In genomic region chr12:57452937-57453509, GRCh38 we compare ENCODE assay signal across 1 cellular context.
TF ChIP-seq lines count a peak whose summit lies in the region.

No MANE protein-coding gene starts in this region.

TF ChIP-seq in HepG2, 621 proteins besides CTCF, POLR2A, EP300 and RAD21 (continued from another document and continues in another):
- TF ChIP-seq ATF6 (CRISPR knock-in tag; conservative IDR thresholded peaks at IDR 0.05) (no peak), RFX1 (IDR thresholded peaks at IDR 0.05) (no peak), ZBTB21 (CRISPR knock-in tag; IDR thresholded peaks at IDR 0.05) (no peak), JDP2 (CRISPR knock-in tag; IDR thresholded peaks at IDR 0.05; ENCODE audit: borderline replicate concordance) (no peak), ZBTB14 (CRISPR knock-in tag; IDR thresholded peaks at IDR 0.05) (no peak), TCF7 (IDR thresholded peaks at IDR 0.05; ENCODE audit: low read depth) (no peak), HOXA9 (CRISPR knock-in tag; IDR thresholded peaks at IDR 0.05; ENCODE audit: borderline replicate concordance) (no peak), MAZ (IDR thresholded peaks at IDR 0.05; ENCODE audit: borderline replicate concordance, low read depth, low read length) (no peak), MAZ (CRISPR knock-in tag; IDR thresholded peaks at IDR 0.05; ENCODE audit: low read depth) (no peak), MIXL1 (CRISPR knock-in tag; IDR thresholded peaks at IDR 0.05) (peak; percentile 55), ZFP1 (CRISPR knock-in tag; IDR thresholded peaks at IDR 0.05) (no peak), SOX5 (CRISPR knock-in tag; IDR thresholded peaks at IDR 0.05; ENCODE audit: borderline replicate concordance) (0 out of 2 replicates have a peak, but pooled peaks have one; percentile 20), SP4 (CRISPR knock-in tag; IDR thresholded peaks at IDR 0.05) (no peak), ZNF24 (IDR thresholded peaks at IDR 0.05) (no peak), KDM4B (CRISPR knock-in tag; IDR thresholded peaks at IDR 0.05) (peak; percentile 71; the same call in 1 of the 2 replicates), ARID2 (CRISPR knock-in tag; IDR thresholded peaks at IDR 0.05; ENCODE audit: borderline replicate concordance) (no peak), ZNF607 (CRISPR knock-in tag; IDR thresholded peaks at IDR 0.05; ENCODE audit: borderline replicate concordance) (no peak), ZNF773 (CRISPR knock-in tag; IDR thresholded peaks at IDR 0.05; ENCODE audit: borderline replicate concordance) (no peak), SNAI1 (CRISPR knock-in tag; IDR thresholded peaks at IDR 0.05; ENCODE audit: borderline replicate concordance) (no peak), SIN3B (IDR thresholded peaks at IDR 0.05; ENCODE audit: low read length) (no peak), ZNF761 (CRISPR knock-in tag; conservative IDR thresholded peaks at IDR 0.05) (no peak), MED13 (CRISPR knock-in tag; IDR thresholded peaks at IDR 0.05) (no peak), ZFP36 (IDR thresholded peaks at IDR 0.05; ENCODE audit: borderline replicate concordance, low read depth, low read length, partially characterized antibody) (no peak), ZBTB42 (CRISPR knock-in tag; IDR thresholded peaks at IDR 0.05) (no peak), ZFP82 (CRISPR knock-in tag; IDR thresholded peaks at IDR 0.05; ENCODE audit: borderline replicate concordance) (no peak), YEATS4 (CRISPR knock-in tag; IDR thresholded peaks at IDR 0.05; ENCODE audit: borderline replicate concordance) (no peak), LBX2 (CRISPR knock-in tag; IDR thresholded peaks at IDR 0.05; ENCODE audit: borderline replicate concordance) (no peak), ZNF484 (CRISPR knock-in tag; IDR thresholded peaks at IDR 0.05; ENCODE audit: borderline replicate concordance, low read depth) (no peak), FOSL1 (CRISPR knock-in tag; IDR thresholded peaks at IDR 0.05; ENCODE audit: borderline replicate concordance) (no peak), BCL6 (CRISPR knock-in tag; IDR thresholded peaks at IDR 0.05) (peak; percentile 42; the same call in 1 of the 2 replicates), ZEB1 (IDR thresholded peaks at IDR 0.05; ENCODE audit: insufficient replicate concordance, low read depth) (no peak), HNF4A (CRISPR knock-in tag; IDR thresholded peaks at IDR 0.05) (no peak), FOXA3 (CRISPR knock-in tag; IDR thresholded peaks at IDR 0.05) (peak; percentile 30; the same call in 1 of the 2 replicates), SRSF1 (optimal IDR thresholded peaks at IDR 0.05; ENCODE audit: low read depth, low read length) (no peak), AKAP8 (CRISPR knock-in tag; IDR thresholded peaks at IDR 0.05) (no peak), ZMAT3 (CRISPR knock-in tag; conservative IDR thresholded peaks at IDR 0.05) (no peak), NRL (CRISPR knock-in tag; IDR thresholded peaks at IDR 0.05; ENCODE audit: borderline replicate concordance) (no peak), CREM (IDR thresholded peaks at IDR 0.05) (no peak), CREM (CRISPR knock-in tag; IDR thresholded peaks at IDR 0.05) (no peak), RBM22 (optimal IDR thresholded peaks at IDR 0.05; ENCODE audit: low read length) (no peak), NONO (IDR thresholded peaks at IDR 0.05) (no peak), NONO (CRISPR knock-in tag; conservative IDR thresholded peaks at IDR 0.05) (0 out of 2 replicates have a peak, but pooled peaks have one; percentile 30), ZNF546 (CRISPR knock-in tag; conservative IDR thresholded peaks at IDR 0.05) (no peak), ZNF766 (CRISPR knock-in tag; IDR thresholded peaks at IDR 0.05; ENCODE audit: borderline replicate concordance) (no peak), ZFAT (CRISPR knock-in tag; conservative IDR thresholded peaks at IDR 0.05) (no peak), ZNF850 (CRISPR knock-in tag; conservative IDR thresholded peaks at IDR 0.05) (no peak), TGIF2 (CRISPR knock-in tag; IDR thresholded peaks at IDR 0.05) (no peak), ZNF124 (CRISPR knock-in tag; IDR thresholded peaks at IDR 0.05) (no peak)
- TF ChIP-seq, protein P1, sequence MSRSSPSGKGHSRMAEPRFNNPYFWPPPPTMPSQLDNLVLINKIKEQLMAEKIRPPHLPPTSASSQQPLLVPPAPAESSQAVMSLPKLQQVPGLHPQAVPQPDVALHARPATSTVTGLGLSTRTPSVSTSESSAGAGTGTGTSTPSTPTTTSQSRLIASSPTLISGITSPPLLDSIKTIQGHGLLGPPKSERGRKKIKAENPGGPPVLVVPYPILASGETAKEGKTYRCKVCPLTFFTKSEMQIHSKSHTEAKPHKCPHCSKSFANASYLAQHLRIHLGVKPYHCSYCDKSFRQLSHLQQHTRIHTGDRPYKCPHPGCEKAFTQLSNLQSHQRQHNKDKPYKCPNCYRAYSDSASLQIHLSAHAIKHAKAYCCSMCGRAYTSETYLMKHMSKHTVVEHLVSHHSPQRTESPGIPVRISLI (CRISPR knock-in tag; IDR thresholded peaks at IDR 0.05; ENCODE audit: borderline replicate concordance): no peak
- TF ChIP-seq, protein P2, sequence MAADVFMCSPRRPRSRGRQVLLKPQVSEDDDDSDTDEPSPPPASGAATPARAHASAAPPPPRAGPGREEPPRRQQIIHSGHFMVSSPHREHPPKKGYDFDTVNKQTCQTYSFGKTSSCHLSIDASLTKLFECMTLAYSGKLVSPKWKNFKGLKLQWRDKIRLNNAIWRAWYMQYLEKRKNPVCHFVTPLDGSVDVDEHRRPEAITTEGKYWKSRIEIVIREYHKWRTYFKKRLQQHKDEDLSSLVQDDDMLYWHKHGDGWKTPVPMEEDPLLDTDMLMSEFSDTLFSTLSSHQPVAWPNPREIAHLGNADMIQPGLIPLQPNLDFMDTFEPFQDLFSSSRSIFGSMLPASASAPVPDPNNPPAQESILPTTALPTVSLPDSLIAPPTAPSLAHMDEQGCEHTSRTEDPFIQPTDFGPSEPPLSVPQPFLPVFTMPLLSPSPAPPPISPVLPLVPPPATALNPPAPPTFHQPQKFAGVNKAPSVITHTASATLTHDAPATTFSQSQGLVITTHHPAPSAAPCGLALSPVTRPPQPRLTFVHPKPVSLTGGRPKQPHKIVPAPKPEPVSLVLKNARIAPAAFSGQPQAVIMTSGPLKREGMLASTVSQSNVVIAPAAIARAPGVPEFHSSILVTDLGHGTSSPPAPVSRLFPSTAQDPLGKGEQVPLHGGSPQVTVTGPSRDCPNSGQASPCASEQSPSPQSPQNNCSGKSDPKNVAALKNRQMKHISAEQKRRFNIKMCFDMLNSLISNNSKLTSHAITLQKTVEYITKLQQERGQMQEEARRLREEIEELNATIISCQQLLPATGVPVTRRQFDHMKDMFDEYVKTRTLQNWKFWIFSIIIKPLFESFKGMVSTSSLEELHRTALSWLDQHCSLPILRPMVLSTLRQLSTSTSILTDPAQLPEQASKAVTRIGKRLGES (CRISPR knock-in tag; IDR thresholded peaks at IDR 0.05; ENCODE audit: borderline replicate concordance): no peak
- TF ChIP-seq, protein P3, sequence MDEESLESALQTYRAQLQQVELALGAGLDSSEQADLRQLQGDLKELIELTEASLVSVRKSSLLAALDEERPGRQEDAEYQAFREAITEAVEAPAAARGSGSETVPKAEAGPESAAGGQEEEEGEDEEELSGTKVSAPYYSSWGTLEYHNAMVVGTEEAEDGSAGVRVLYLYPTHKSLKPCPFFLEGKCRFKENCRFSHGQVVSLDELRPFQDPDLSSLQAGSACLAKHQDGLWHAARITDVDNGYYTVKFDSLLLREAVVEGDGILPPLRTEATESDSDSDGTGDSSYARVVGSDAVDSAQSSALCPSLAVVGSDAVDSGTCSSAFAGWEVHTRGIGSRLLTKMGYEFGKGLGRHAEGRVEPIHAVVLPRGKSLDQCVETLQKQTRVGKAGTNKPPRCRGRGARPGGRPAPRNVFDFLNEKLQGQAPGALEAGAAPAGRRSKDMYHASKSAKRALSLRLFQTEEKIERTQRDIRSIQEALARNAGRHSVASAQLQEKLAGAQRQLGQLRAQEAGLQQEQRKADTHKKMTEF (CRISPR knock-in tag; IDR thresholded peaks at IDR 0.05): no peak
- TF ChIP-seq, protein P4, sequence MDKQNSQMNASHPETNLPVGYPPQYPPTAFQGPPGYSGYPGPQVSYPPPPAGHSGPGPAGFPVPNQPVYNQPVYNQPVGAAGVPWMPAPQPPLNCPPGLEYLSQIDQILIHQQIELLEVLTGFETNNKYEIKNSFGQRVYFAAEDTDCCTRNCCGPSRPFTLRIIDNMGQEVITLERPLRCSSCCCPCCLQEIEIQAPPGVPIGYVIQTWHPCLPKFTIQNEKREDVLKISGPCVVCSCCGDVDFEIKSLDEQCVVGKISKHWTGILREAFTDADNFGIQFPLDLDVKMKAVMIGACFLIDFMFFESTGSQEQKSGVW (CRISPR knock-in tag; IDR thresholded peaks at IDR 0.05; ENCODE audit: borderline replicate concordance): no peak
- TF ChIP-seq, protein P5, sequence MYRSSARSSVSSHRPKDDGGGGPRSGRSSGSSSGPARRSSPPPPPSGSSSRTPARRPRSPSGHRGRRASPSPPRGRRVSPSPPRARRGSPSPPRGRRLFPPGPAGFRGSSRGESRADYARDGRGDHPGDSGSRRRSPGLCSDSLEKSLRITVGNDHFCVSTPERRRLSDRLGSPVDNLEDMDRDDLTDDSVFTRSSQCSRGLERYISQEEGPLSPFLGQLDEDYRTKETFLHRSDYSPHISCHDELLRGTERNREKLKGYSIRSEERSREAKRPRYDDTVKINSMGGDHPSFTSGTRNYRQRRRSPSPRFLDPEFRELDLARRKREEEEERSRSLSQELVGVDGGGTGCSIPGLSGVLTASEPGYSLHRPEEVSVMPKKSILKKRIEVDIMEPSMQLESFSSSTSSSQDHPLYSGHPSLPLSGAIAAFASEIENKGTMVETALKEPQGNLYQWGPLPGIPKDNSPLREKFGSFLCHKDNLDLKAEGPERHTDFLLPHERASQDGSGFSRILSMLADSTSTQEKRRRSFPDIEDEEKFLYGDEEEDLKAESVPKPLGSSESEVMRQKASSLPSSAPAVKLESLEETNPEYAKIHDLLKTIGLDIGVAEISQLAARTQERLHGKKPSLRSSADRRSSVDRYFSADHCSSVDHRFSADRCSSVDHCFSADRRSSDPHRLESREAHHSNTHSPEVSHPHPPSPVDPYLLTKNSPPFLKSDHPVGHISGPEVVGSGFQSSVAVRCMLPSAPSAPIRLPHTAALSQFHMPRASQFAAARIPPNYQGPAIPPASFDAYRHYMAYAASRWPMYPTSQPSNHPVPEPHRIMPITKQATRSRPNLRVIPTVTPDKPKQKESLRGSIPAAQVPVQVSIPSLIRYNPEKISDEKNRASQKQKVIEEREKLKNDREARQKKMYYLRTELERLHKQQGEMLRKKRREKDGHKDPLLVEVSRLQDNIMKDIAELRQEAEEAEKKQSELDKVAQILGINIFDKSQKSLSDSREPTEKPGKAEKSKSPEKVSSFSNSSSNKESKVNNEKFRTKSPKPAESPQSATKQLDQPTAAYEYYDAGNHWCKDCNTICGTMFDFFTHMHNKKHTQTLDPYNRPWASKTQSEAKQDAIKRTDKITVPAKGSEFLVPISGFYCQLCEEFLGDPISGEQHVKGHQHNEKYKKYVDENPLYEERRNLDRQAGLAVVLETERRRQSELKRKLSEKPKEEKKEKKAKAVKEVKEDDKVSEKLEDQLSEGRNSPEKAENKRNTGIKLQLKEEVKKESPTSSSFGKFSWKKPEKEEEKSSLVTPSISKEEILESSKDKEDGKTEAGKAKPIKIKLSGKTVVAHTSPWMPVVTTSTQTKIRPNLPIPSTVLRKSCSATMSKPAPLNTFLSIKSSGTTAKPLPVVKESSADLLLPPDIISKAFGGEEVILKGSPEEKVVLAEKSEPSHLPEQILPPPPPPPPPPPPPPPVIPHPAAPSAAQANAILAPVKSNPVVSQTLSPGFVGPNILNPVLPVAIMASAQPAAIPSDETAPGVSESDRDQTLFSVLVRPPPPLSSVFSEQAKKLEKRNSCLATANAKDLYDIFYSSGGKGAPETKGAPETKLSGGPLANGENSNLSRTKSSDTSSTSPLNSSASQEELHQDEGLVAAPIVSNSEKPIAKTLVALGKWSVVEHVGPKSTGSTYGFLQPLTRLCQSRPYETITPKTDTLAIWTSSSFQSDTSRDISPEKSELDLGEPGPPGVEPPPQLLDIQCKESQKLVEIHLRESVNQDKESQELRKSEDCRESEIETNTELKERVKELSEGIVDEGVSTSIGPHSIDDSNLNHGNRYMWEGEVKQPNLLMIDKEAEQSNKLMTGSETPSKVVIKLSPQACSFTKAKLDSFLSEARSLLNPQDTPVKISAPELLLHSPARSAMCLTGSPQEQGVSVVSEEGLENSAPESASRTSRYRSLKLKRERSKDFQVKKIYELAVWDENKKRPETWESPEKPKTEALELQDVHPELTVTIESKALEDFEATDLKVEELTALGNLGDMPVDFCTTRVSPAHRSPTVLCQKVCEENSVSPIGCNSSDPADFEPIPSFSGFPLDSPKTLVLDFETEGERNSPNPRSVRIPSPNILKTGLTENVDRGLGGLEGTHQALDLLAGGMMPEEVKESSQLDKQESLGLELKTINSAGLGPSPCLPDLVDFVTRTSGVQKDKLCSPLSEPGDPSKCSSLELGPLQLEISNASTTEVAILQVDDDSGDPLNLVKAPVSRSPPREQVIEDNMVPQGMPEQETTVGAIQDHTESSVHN (CRISPR knock-in tag; IDR thresholded peaks at IDR 0.05): no peak
- TF ChIP-seq, protein P6, sequence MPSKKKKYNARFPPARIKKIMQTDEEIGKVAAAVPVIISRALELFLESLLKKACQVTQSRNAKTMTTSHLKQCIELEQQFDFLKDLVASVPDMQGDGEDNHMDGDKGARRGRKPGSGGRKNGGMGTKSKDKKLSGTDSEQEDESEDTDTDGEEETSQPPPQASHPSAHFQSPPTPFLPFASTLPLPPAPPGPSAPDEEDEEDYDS (CRISPR knock-in tag; IDR thresholded peaks at IDR 0.05): no peak
